Comparison of ENCODE assay signal across 20 cellular contexts in genomic region chrX:118562574-118563164, GRCh38.
A peak's percentile ranks its signal among the peaks of the same experiment; 100 is the strongest.
DNase-seq lines count a peak whose midpoint lies in the region; ATAC-seq, FAIRE-seq and TF ChIP-seq lines count a peak whose summit lies in the region.
"Had no signal": no experiment of that assay in that cellular context is flagged by ENCODE, and none has a peak within 500 bp of the region (broad histone marks: within the 10 kb centered on the region; RNA-seq: fewer than 3 reads in every experiment).

No MANE protein-coding gene starts in this region.

- H3K4me1 Mint-ChIP-seq in CD14-positive monocyte: peaks cover 17% of the 10 kb centered on the region
- H3K4me1 Mint-ChIP-seq in activated naive CD8-positive, alpha-beta T cell (ENCODE audit: low read depth): peaks cover 29% of the 10 kb centered on the region

- H3K36me3 Mint-ChIP-seq in CD14-positive monocyte: peaks cover 32 to 45% of the 10 kb centered on the region in 2 donors
- H3K36me3 Mint-ChIP-seq in activated naive CD8-positive, alpha-beta T cell: peaks cover 3% of the 10 kb centered on the region

- intact Hi-C loops in CD14-positive monocyte (cut with micrococcal nuclease): no loop called here

- peak overlapping the region in 5 of 7 donors; percentile 15 to 82 (median 50) for H3K27ac Mint-ChIP-seq in CD14-positive monocyte
- peak overlapping the region; percentile 84 for H3K27ac Mint-ChIP-seq in activated naive CD8-positive, alpha-beta T cell
- H3K27ac Mint-ChIP-seq: GM23338, WTC11 had no signal

- H3K27me3 Mint-ChIP-seq in CD14-positive monocyte (ENCODE audit: low read depth in 3 of 3): peaks cover 0 to 3% (median 2%) of the 10 kb centered on the region in 3 donors
- H3K27me3 Mint-ChIP-seq in activated naive CD8-positive, alpha-beta T cell: no peaks in the 10 kb centered on the region

- peak; percentile 57 for FAIRE-seq in GM18507 (lab: Jason Lieb, UNC)

- no peak overlapping the region for H3K4me3 Mint-ChIP-seq in CD14-positive monocyte
- no peak overlapping the region for H3K4me3 Mint-ChIP-seq in activated naive CD8-positive, alpha-beta T cell
- H3K4me3 Mint-ChIP-seq: GM23338, WTC11 had no signal

- H3K9me3 Mint-ChIP-seq in CD14-positive monocyte: peaks cover 0 to 3% (median 0%) of the 10 kb centered on the region in 7 donors
- H3K9me3 Mint-ChIP-seq in activated naive CD8-positive, alpha-beta T cell (ENCODE audit: low read depth): no peaks in the 10 kb centered on the region
- H3K9me3 Mint-ChIP-seq: GM23338, WTC11 had no signal

- TF ChIP-seq CTCF in CD14-positive monocyte (IDR thresholded peaks at IDR 0.05): no peak

- no peak for ATAC-seq in GM19463 (IDR thresholded peaks at IDR 0.05; ENCODE audit: unreplicated experiment)
- ATAC-seq: GM23338, WTC11 had no signal

- DNase-seq in CD14-positive monocyte (ENCODE audit: low spot score): no peak
- DNase-seq in GM18507 (ENCODE audit: extremely low spot score, insufficient read length, low read depth): no peak
- DNase-seq in iris pigment epithelial cell (ENCODE audit: low read depth): peak; percentile 44
- DNase-seq in NAMALWA (ENCODE audit: low spot score): no peak
- DNase-seq in HT-29 (ENCODE audit: low spot score): no peak
- DNase-seq in COLO668 (lab: John Stamatoyannopoulos, UW; ENCODE audit: unreplicated experiment): no peak
- DNase-seq: activated effector memory CD4-positive, alpha-beta T cell treated with Interleukin-2 at 50 U/mL for 16 hours; Calu3; EL; head of caudate nucleus; NCI-H1105; NCI-H2107; NCI-H526 treated with DMSO at 0.1 percent for 48 hours; SHP77; stomach; trophoblast cell had no signal
